18 cellular contexts compared by ENCODE assay signal in the genomic region with DNA sequence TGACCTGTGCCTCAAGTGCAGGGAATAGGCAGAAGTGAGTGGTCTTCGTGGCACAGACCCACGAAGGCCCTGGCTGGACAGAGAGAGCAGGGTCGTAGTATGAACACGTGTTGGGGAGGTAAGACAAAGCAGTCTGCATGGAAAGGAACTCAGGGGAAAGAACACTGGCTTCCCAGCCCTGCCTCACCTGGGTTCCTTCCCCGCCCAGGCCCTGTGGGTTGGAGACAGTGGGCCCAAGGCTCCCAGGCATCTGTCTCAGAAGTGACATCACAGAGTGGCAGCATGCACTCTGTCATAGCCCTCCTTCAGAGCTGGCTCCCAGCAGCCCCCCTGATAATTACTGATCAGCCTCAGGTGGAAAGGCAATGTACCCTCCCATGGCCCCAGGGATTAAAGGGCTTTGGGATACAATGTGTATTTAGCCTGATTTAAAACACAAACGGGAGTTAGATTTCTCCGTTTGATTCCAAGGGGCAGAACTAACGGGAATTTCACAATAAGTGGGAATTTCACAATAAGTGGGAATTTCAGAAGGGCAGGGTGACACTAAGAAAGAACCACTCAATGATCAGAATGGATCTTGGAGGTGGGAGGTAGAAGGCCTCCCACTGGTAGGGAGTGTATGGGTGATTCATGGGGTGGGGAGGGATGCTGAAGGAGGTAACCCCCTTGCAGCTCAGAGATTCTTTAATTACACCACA.
A peak's percentile ranks its signal among the peaks of the same experiment; 100 is the strongest.
DNase-seq lines count a peak whose midpoint lies in the region; ATAC-seq and TF ChIP-seq lines count a peak whose summit lies in the region.
"Had no signal": no experiment of that assay in that cellular context is flagged by ENCODE, and none has a peak within 500 bp of the region (broad histone marks: within the 10 kb centered on the region; RNA-seq: fewer than 3 reads in every experiment).

No MANE protein-coding gene starts in this region.

- no peak for TF ChIP-seq CTCF in endodermal cell (conservative IDR thresholded peaks at IDR 0.05)
- no peak for TF ChIP-seq CTCF in heart right ventricle (IDR thresholded peaks at IDR 0.05)
- TF ChIP-seq CTCF in natural killer cell (IDR thresholded peaks at IDR 0.05) = no peak

- H3K36me3 ChIP-seq in endodermal cell (ENCODE audit: control insufficient read depth, insufficient read depth, low read length) (no peaks in the 10 kb centered on the region), mesenchymal stem cell (ENCODE audit: control insufficient read depth in 1 of 2, insufficient read depth in 2 of 2, low read depth in 1 of 2, low read length in 2 of 2) (no peaks in the 10 kb centered on the region), heart right ventricle (no peaks in the 10 kb centered on the region)
- H3K36me3 ChIP-seq: transverse colon had no signal

- no peak overlapping the region for H2BK12ac ChIP-seq in mesenchymal stem cell (ENCODE audit: low read length in 2 of 2)

- no peak overlapping the region for H3K14ac ChIP-seq in mesenchymal stem cell (ENCODE audit: low read length in 2 of 2)

- no peak overlapping the region for H2BK120ac ChIP-seq in mesenchymal stem cell (ENCODE audit: low read depth, low read length)

- no peaks in the 10 kb centered on the region for H3K9me3 Mint-ChIP-seq in endodermal cell
- no peaks in the 10 kb centered on the region for H3K9me3 Mint-ChIP-seq in natural killer cell
- H3K9me3 Mint-ChIP-seq: activated T-helper 17 cell treated with anti-CD3 and anti-CD28 coated beads, Interleukin-2, amount 50 U/mL, for 72 hours; H9 had no signal

- no peak overlapping the region for H3K4me2 ChIP-seq in mesenchymal stem cell (ENCODE audit: low read length, poor library complexity, severe bottlenecking)

- H3K18ac ChIP-seq in mesenchymal stem cell (ENCODE audit: low read depth in 1 of 2, low read length in 2 of 2) = no peak overlapping the region

- H3K27ac Mint-ChIP-seq in endodermal cell = peak overlapping the region; percentile 64
- no peak overlapping the region for H3K27ac Mint-ChIP-seq in natural killer cell
- H3K27ac Mint-ChIP-seq: activated T-helper 17 cell treated with anti-CD3 and anti-CD28 coated beads, Interleukin-2, amount 50 U/mL, for 72 hours had no signal

- peaks cover 18% of the 10 kb centered on the region for H3K27me3 Mint-ChIP-seq in endodermal cell (ENCODE audit: insufficient read depth)
- H3K27me3 Mint-ChIP-seq in natural killer cell (ENCODE audit: low read depth in 2 of 2) = peaks cover 0 to 6% of the 10 kb centered on the region in 2 donors

- no peak overlapping the region for H3K23ac ChIP-seq in mesenchymal stem cell (ENCODE audit: low read length in 2 of 2)

- no peak overlapping the region for H2BK5ac ChIP-seq in mesenchymal stem cell (ENCODE audit: low read depth, low read length, poor library complexity, severe bottlenecking)

- peak overlapping the region; percentile 35 for H4K91ac ChIP-seq in mesenchymal stem cell (ENCODE audit: low read length)

- H2AFZ ChIP-seq in mesenchymal stem cell (ENCODE audit: low read depth, low read length) = no peak overlapping the region

- H2BK15ac ChIP-seq in mesenchymal stem cell (ENCODE audit: low read depth, poor library complexity, severe bottlenecking) = no peak overlapping the region

- 74 to 89% methylated on average over 5 to 8 of the region's 8 CpGs for WGBS in endodermal cell (ENCODE audit: insufficient coverage in 1 of 2, insufficient read length in 1 of 2), 2 experiments
- 87% methylated on average over 8 of the region's 8 CpGs for WGBS in mesenchymal stem cell
- 73 to 93% methylated on average over 8 of the region's 8 CpGs for WGBS in heart right ventricle, 2 donors

- H3K9me3 ChIP-seq in endodermal cell (ENCODE audit: control insufficient read depth, low read length) (no peaks in the 10 kb centered on the region), mesenchymal stem cell (ENCODE audit: control insufficient read depth, low read length) (no peaks in the 10 kb centered on the region), heart right ventricle (no peaks in the 10 kb centered on the region)
- H3K9me3 ChIP-seq: transverse colon had no signal

- no peak overlapping the region for H3K4ac ChIP-seq in mesenchymal stem cell (ENCODE audit: low read depth in 1 of 2, low read length in 2 of 2)

- H3K9ac ChIP-seq in endodermal cell (ENCODE audit: extremely low read depth, low read length, poor library complexity, severe bottlenecking) = no peak overlapping the region
- no peak overlapping the region for H3K9ac ChIP-seq in mesenchymal stem cell (ENCODE audit: low read length)

- no peaks in the 10 kb centered on the region for H3K36me3 Mint-ChIP-seq in endodermal cell (ENCODE audit: low read depth)
- no peaks in the 10 kb centered on the region for H3K36me3 Mint-ChIP-seq in natural killer cell

- H3K4me1 ChIP-seq in endodermal cell (ENCODE audit: control insufficient read depth, insufficient read depth, low read length) = peaks cover 25% of the 10 kb centered on the region
- H3K4me1 ChIP-seq in mesenchymal stem cell (ENCODE audit: control insufficient read depth, insufficient read depth, low read depth, low read length) = peaks cover 14% of the 10 kb centered on the region
- H3K4me1 ChIP-seq in heart right ventricle = peaks cover 0 to 60% (median 10%) of the 10 kb centered on the region in 9 donors

- no peak overlapping the region for H2AK5ac ChIP-seq in mesenchymal stem cell (ENCODE audit: low read length, severe bottlenecking)

- H3K4me3 Mint-ChIP-seq in endodermal cell (no peak overlapping the region), natural killer cell (no peak overlapping the region)
- H3K4me3 Mint-ChIP-seq: activated T-helper 17 cell treated with anti-CD3 and anti-CD28 coated beads, Interleukin-2, amount 50 U/mL, for 72 hours; H9 had no signal

- DNase-seq in AG20443 (ENCODE audit: low spot score) (peak; percentile 51), NCI-H226 (peak; percentile 16), endodermal cell (no peak), mesenchymal stem cell (no peak), heart right ventricle (no peak), natural killer cell (no peak), NCI-H1694 (lab: John Stamatoyannopoulos, UW) (no peak)
- DNase-seq: Calu3; effector CD4-positive, alpha-beta T cell; NCI-H2029 treated with DMSO at 0.1 percent for 48 hours; SHP77; stimulated activated naive CD4-positive, alpha-beta T cell treated with Interleukin-2 at 50 U/mL for 16 hours; T-helper 1 cell; transverse colon had no signal

- no peaks in the 10 kb centered on the region for H3K27me3 ChIP-seq in endodermal cell (ENCODE audit: control insufficient read depth, insufficient read depth, low read length, poor library complexity, severe bottlenecking)
- peaks cover 12 to 20% of the 10 kb centered on the region in 2 experiments for H3K27me3 ChIP-seq in mesenchymal stem cell (ENCODE audit: control insufficient read depth in 1 of 2, insufficient read depth in 1 of 2, low read length in 2 of 2)
- peaks cover 0 to 8% (median 0%) of the 10 kb centered on the region in 7 donors for H3K27me3 ChIP-seq in heart right ventricle
- H3K27me3 ChIP-seq: transverse colon had no signal

- H3K27ac ChIP-seq in endodermal cell (ENCODE audit: low read depth, low read length) (no peak overlapping the region), mesenchymal stem cell (ENCODE audit: low read length, poor library complexity, severe bottlenecking) (no peak overlapping the region), heart right ventricle (peak overlapping the region in 1 of 10 donors; percentile 80)
- H3K27ac ChIP-seq: transverse colon, VCaP had no signal

- H3K4me1 Mint-ChIP-seq in endodermal cell (peaks cover 45% of the 10 kb centered on the region), natural killer cell (peaks cover 0 to 6% of the 10 kb centered on the region in 2 donors)

- H3K4me3 ChIP-seq in endodermal cell (ENCODE audit: low read length) = no peak overlapping the region
- no peak overlapping the region for H3K4me3 ChIP-seq in mesenchymal stem cell (ENCODE audit: insufficient read depth in 1 of 2, low read depth in 1 of 2, low read length in 2 of 2)
- H3K4me3 ChIP-seq in heart right ventricle = no peak overlapping the region
- H3K4me3 ChIP-seq: transverse colon had no signal

- no peaks in the 10 kb centered on the region for H3K79me1 ChIP-seq in mesenchymal stem cell (replicated peaks; ENCODE audit: low read length, poor library complexity, severe bottlenecking)

- no peak for ATAC-seq in GM21447 (IDR thresholded peaks at IDR 0.05; ENCODE audit: unreplicated experiment)
- ATAC-seq in heart right ventricle = no peak
- no peak for ATAC-seq in natural killer cell
- ATAC-seq: activated T-helper 17 cell treated with anti-CD3 and anti-CD28 coated beads, Interleukin-2, amount 50 U/mL, for 72 hours had no signal

- intact Hi-C loops in heart right ventricle (cut with DNase I) (loop anchor here in 2 of 10 donors (10.0 kb wide), 2 partner anchors 201 to 301 kb away; a partner anchor contains a TSS), natural killer cell (cut with micrococcal nuclease) (no loop called here)

- H4K8ac ChIP-seq in mesenchymal stem cell (ENCODE audit: low read length) = no peak overlapping the region

Comparison
In these comparisons a context has a peak if more than half of its experiments do, and no peak if none do; other contexts are left out.
1. DNase-seq: peak in AG20443 (single experiment) and NCI-H226 (single experiment); none in endodermal cell (single experiment), mesenchymal stem cell (single experiment), heart right ventricle (0 of 2), natural killer cell (single experiment) and NCI-H1694 (single experiment).